12 cellular contexts compared by ENCODE assay signal in genomic region chr7:16929146-16929762, GRCh38. TPM values are rescaled to one million over a fixed set of nuclear protein-coding genes. Genes with fewer than 3 reads are reported as not detected.
DNase-seq lines count a peak whose midpoint lies in the region; ATAC-seq and TF ChIP-seq lines count a peak whose summit lies in the region.
"Had no signal": no experiment of that assay in that cellular context is flagged by ENCODE, and none has a peak within 500 bp of the region (broad histone marks: within the 10 kb centered on the region; RNA-seq: fewer than 3 reads in every experiment).

No MANE protein-coding gene starts in this region.

- peaks cover 2% of the 10 kb centered on the region for H3K9me3 Mint-ChIP-seq in activated naive CD4-positive, alpha-beta T cell treated with anti-CD3 and anti-CD28 coated beads, Interleukin-2, amount 10 ng/mL, durations not matched to agents 7 days and 5 days

- H3K4me3 ChIP-seq in right lobe of liver, result no peak overlapping the region
- H3K4me3 ChIP-seq in H7 (ENCODE audit: insufficient read depth, low read depth, low read length), result no peak overlapping the region

- H3K4me1 Mint-ChIP-seq in activated naive CD4-positive, alpha-beta T cell treated with anti-CD3 and anti-CD28 coated beads, Interleukin-2, amount 10 ng/mL, durations not matched to agents 7 days and 5 days, result peaks cover 71% of the 10 kb centered on the region

- H3K27ac Mint-ChIP-seq in activated naive CD4-positive, alpha-beta T cell treated with anti-CD3 and anti-CD28 coated beads, Interleukin-2, amount 10 ng/mL, durations not matched to agents 7 days and 5 days, result peak overlapping the region; percentile 21

- H3K27me3 ChIP-seq in right lobe of liver, result no peaks in the 10 kb centered on the region
- no peaks in the 10 kb centered on the region for H3K27me3 ChIP-seq in H7 (ENCODE audit: control insufficient read depth, insufficient read depth, low read length)

- TF ChIP-seq CTCF in right lobe of liver (IDR thresholded peaks at IDR 0.05), result no peak

- no peaks in the 10 kb centered on the region for H3K27me3 Mint-ChIP-seq in activated naive CD4-positive, alpha-beta T cell treated with anti-CD3 and anti-CD28 coated beads, Interleukin-2, amount 10 ng/mL, durations not matched to agents 7 days and 5 days

- CTCF ChIA-PET in activated naive CD4-positive, alpha-beta T cell treated with anti-CD3 and anti-CD28 coated beads, Interleukin-2, amount 10 ng/mL, durations not matched to agents 7 days and 5 days (lab: Charles Lee), result interaction anchor here (2.1 kb wide), 1 partner anchor 54 kb away, joined by 6 read pairs; no protein-coding TSS in a partner anchor

- 40% methylated on average over 1 of the region's 1 CpG for WGBS in right lobe of liver (ENCODE audit: insufficient coverage, low coverage, low lambda C conversion rate, missing lambda C conversion rate)

- peaks cover 0 to 5% (median 0%) of the 10 kb centered on the region in 4 donors for H3K4me1 ChIP-seq in right lobe of liver

- no peak for TF ChIP-seq POLR2A in right lobe of liver (IDR thresholded peaks at IDR 0.05)

- no peaks in the 10 kb centered on the region for H3K9me3 ChIP-seq in right lobe of liver

- H3K36me3 ChIP-seq in right lobe of liver (no peaks in the 10 kb centered on the region), H7 (replicated peaks; ENCODE audit: control insufficient read depth, insufficient read depth, low read length) (no peaks in the 10 kb centered on the region)

- no peak overlapping the region for H3K4me3 Mint-ChIP-seq in activated naive CD4-positive, alpha-beta T cell treated with anti-CD3 and anti-CD28 coated beads, Interleukin-2, amount 10 ng/mL, durations not matched to agents 7 days and 5 days

- ATAC-seq in HG02970 (IDR thresholded peaks at IDR 0.05; ENCODE audit: low FRiP score, unreplicated experiment) (peak; percentile 74), right lobe of liver (no peak)

- no peak overlapping the region for H3K27ac ChIP-seq in right lobe of liver

- intact Hi-C loops in right lobe of liver (cut with DNase I), result no loop called here

- no peak for DNase-seq in activated naive CD4-positive, alpha-beta T cell treated with anti-CD3 and anti-CD28 coated beads, Interleukin-2, amount 10 ng/mL, durations not matched to agents 7 days and 5 days
- no peak for DNase-seq in activated naive CD4-positive, alpha-beta T cell treated with anti-CD3 and anti-CD28 coated beads, Interleukin-2, amount 50 U/mL, for 16 hours
- DNase-seq in NAMALWA (ENCODE audit: low spot score) (peak; percentile 49), right lobe of liver (no peak), H7 (no peak)
- DNase-seq in activated CD4-positive, alpha-beta T cell treated with anti-CD3 and anti-CD28 coated beads, Interleukin-2, amount 50 U/mL, for 48 hours, result no peak
- no peak for DNase-seq in activated CD4-positive, alpha-beta T cell treated with anti-CD3 and anti-CD28 coated beads for 48 hours
- DNase-seq: 8988T, amniotic stem cell, NCI-H2081 treated with DMSO at 0.1 percent for 48 hours had no signal

- peaks cover 11% of the 10 kb centered on the region for H3K36me3 Mint-ChIP-seq in activated naive CD4-positive, alpha-beta T cell treated with anti-CD3 and anti-CD28 coated beads, Interleukin-2, amount 10 ng/mL, durations not matched to agents 7 days and 5 days

RNA-seq across cellular contexts. Expression of gene AGR3, which starts 47.5 kb away (rescaled TPM):
- not detected for total RNA-seq in right lobe of liver
- not detected in 2 replicates for total RNA-seq in H7 (2014; rRNA removed; shearing (Covaris generic))
- total RNA-seq: fibroblast of lung had no signal
